In genomic region chr11:69234740-69235710, GRCh38 we compare ENCODE assay signal across 1 cellular context.
TF ChIP-seq lines count a peak whose summit lies in the region.

No MANE protein-coding gene starts in this region.

TF ChIP-seq in IMR-90, 13 proteins besides CTCF, POLR2A, EP300 and RAD21:
- no peak for TF ChIP-seq FOS (IDR thresholded peaks at IDR 0.05; ENCODE audit: low read depth, low read length)
- no peak for TF ChIP-seq NFE2L2 (IDR thresholded peaks at IDR 0.05; ENCODE audit: low read depth, low read length)
- no peak for TF ChIP-seq MAZ (IDR thresholded peaks at IDR 0.05; ENCODE audit: borderline replicate concordance, low read depth, low read length)
- no peak for TF ChIP-seq CEBPB (IDR thresholded peaks at IDR 0.05; ENCODE audit: low read depth, low read length)
- TF ChIP-seq ELK1 (IDR thresholded peaks at IDR 0.05; ENCODE audit: borderline replicate concordance, low read depth, low read length): no peak
- TF ChIP-seq BHLHE40 (IDR thresholded peaks at IDR 0.05; ENCODE audit: low read depth, low read length): no peak
- TF ChIP-seq, protein P1, sequence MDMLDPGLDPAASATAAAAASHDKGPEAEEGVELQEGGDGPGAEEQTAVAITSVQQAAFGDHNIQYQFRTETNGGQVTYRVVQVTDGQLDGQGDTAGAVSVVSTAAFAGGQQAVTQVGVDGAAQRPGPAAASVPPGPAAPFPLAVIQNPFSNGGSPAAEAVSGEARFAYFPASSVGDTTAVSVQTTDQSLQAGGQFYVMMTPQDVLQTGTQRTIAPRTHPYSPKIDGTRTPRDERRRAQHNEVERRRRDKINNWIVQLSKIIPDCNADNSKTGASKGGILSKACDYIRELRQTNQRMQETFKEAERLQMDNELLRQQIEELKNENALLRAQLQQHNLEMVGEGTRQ (IDR thresholded peaks at IDR 0.05; ENCODE audit: low read depth, low read length): peak; percentile 80
